In the genomic region with DNA sequence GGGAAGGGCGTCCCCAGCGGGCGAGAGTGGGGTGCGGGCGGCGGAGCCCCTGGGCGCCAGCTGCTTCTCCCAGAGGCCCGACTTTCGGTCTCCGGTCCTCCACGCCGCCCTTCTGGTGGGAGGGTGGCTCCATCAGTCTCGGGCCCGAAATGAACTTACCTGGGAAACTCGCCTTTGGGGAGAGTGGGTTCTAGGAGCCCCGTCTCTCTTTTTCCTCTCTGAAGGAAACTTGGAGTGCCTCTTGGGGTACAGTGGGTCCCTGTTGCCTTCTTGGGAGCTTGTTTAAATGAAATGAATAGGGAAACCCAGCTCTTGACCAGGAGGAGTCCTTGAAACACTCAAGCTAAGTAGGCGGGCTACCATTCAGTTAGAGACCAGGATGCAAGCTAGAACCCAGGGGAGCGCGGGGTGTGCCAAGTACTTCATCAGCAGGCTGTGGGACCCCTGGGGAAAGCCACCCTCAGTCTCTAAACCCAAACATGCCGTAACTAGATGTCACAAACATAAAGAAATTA, we compare ENCODE assay signal across 9 cellular contexts. TPM values are rescaled to one million over a fixed set of nuclear protein-coding genes. Genes with fewer than 3 reads are reported as not detected.
DNase-seq lines count a peak whose midpoint lies in the region; ATAC-seq and TF ChIP-seq lines count a peak whose summit lies in the region.
"Had no signal": no experiment of that assay in that cellular context is flagged by ENCODE, and none has a peak within 500 bp of the region (broad histone marks: within the 10 kb centered on the region; RNA-seq: fewer than 3 reads in every experiment).

No MANE protein-coding gene starts in this region.

- H2BK12ac ChIP-seq in mesenchymal stem cell (ENCODE audit: low read length in 2 of 2), result no peak overlapping the region

- in situ Hi-C loops in astrocyte of the spinal cord (cut with HindIII; ENCODE audit: low sequenced_read_pairs), result no loop called here

- H3K4ac ChIP-seq in mesenchymal stem cell (ENCODE audit: low read depth in 1 of 2, low read length in 2 of 2), result no peak overlapping the region

- H3K18ac ChIP-seq in mesenchymal stem cell (ENCODE audit: low read depth in 1 of 2, low read length in 2 of 2), result no peak overlapping the region

- peaks cover 26 to 67% of the 10 kb centered on the region in 2 experiments for H3K27me3 ChIP-seq in mesenchymal stem cell (ENCODE audit: control insufficient read depth in 1 of 2, insufficient read depth in 1 of 2, low read length in 2 of 2)

- no peak overlapping the region for H4K91ac ChIP-seq in mesenchymal stem cell (ENCODE audit: low read length)

- WGBS in mesenchymal stem cell, result 17% methylated on average over 20 of the region's 20 CpGs

- no peak overlapping the region for H2BK5ac ChIP-seq in mesenchymal stem cell (ENCODE audit: low read depth, low read length, poor library complexity, severe bottlenecking)

- H3K36me3 Mint-ChIP-seq in stimulated activated naive CD8-positive, alpha-beta T cell treated with anti-CD3 and anti-CD28 coated beads, Interleukin-15, Interleukin-2, amounts not matched to agents 100 ng/mL and 50 ng/mL, for 24 hours (ENCODE audit: low read depth), result no peaks in the 10 kb centered on the region
- H3K36me3 Mint-ChIP-seq: natural killer cell had no signal

- H3K9me3 ChIP-seq in mesenchymal stem cell (ENCODE audit: control insufficient read depth, low read length), result no peaks in the 10 kb centered on the region

- H2BK15ac ChIP-seq in mesenchymal stem cell (ENCODE audit: low read depth, poor library complexity, severe bottlenecking), result no peak overlapping the region

- H3K36me3 ChIP-seq in mesenchymal stem cell (ENCODE audit: control insufficient read depth in 1 of 2, insufficient read depth in 2 of 2, low read depth in 1 of 2, low read length in 2 of 2), result no peaks in the 10 kb centered on the region

- no peak overlapping the region for H3K23ac ChIP-seq in mesenchymal stem cell (ENCODE audit: low read length in 2 of 2)

- ATAC-seq in stimulated activated naive CD8-positive, alpha-beta T cell treated with anti-CD3 and anti-CD28 coated beads, Interleukin-15, Interleukin-2, amounts not matched to agents 100 U/mL and 50 U/mL, for 24 hours, result no peak

- peak overlapping the region; percentile 18 for H2AFZ ChIP-seq in mesenchymal stem cell (ENCODE audit: low read depth, low read length)

- H2BK120ac ChIP-seq in mesenchymal stem cell (ENCODE audit: low read depth, low read length), result no peak overlapping the region

- H3K4me1 ChIP-seq in mesenchymal stem cell (ENCODE audit: control insufficient read depth, insufficient read depth, low read depth, low read length), result peaks cover 16% of the 10 kb centered on the region

- peak overlapping the region; percentile 33 for H3K9ac ChIP-seq in mesenchymal stem cell (ENCODE audit: low read length)

- H2AK5ac ChIP-seq in mesenchymal stem cell (ENCODE audit: low read length, severe bottlenecking), result no peak overlapping the region

- H3K4me3 Mint-ChIP-seq in stimulated activated naive CD8-positive, alpha-beta T cell treated with anti-CD3 and anti-CD28 coated beads, Interleukin-15, Interleukin-2, amounts not matched to agents 100 ng/mL and 50 ng/mL, for 24 hours, result peak overlapping the region; percentile 86
- H3K4me3 Mint-ChIP-seq: natural killer cell had no signal

- H3K79me1 ChIP-seq in mesenchymal stem cell (replicated peaks; ENCODE audit: low read length, poor library complexity, severe bottlenecking), result no peaks in the 10 kb centered on the region

- DNase-seq in stimulated activated naive CD8-positive, alpha-beta T cell treated with anti-CD3 and anti-CD28 coated beads, Interleukin-15, Interleukin-2, amounts not matched to agents 100 U/mL and 50 U/mL, for 24 hours, result no peak
- DNase-seq in astrocyte of the spinal cord (ENCODE audit: low read depth, low spot score), result no peak
- DNase-seq in mesenchymal stem cell, result no peak
- DNase-seq in NCI-H1930 (lab: John Stamatoyannopoulos, UW), result no peak
- no peak for DNase-seq in NCI-H128 (lab: John Stamatoyannopoulos, UW; ENCODE audit: unreplicated experiment)
- DNase-seq in 8988T, result no peak
- DNase-seq in NCI-H2227 treated with DMSO at 0.1 percent for 48 hours (lab: John Stamatoyannopoulos, UW), result no peak
- DNase-seq: natural killer cell had no signal

- no peak overlapping the region for H4K8ac ChIP-seq in mesenchymal stem cell (ENCODE audit: low read length)

- H3K27ac ChIP-seq in mesenchymal stem cell (ENCODE audit: low read length, poor library complexity, severe bottlenecking), result no peak overlapping the region

- no peak overlapping the region for H3K27ac Mint-ChIP-seq in stimulated activated naive CD8-positive, alpha-beta T cell treated with anti-CD3 and anti-CD28 coated beads, Interleukin-15, Interleukin-2, amounts not matched to agents 100 ng/mL and 50 ng/mL, for 24 hours
- H3K27ac Mint-ChIP-seq: natural killer cell had no signal

- H3K9me3 Mint-ChIP-seq in stimulated activated naive CD8-positive, alpha-beta T cell treated with anti-CD3 and anti-CD28 coated beads, Interleukin-15, Interleukin-2, amounts not matched to agents 100 ng/mL and 50 ng/mL, for 24 hours, result no peaks in the 10 kb centered on the region
- H3K9me3 Mint-ChIP-seq: natural killer cell had no signal

- no peak overlapping the region for H3K14ac ChIP-seq in mesenchymal stem cell (ENCODE audit: low read length in 2 of 2)

- no peak for TF ChIP-seq CTCF in astrocyte of the spinal cord (IDR thresholded peaks at IDR 0.05; ENCODE audit: low read depth, low read length)

- H3K27me3 Mint-ChIP-seq in stimulated activated naive CD8-positive, alpha-beta T cell treated with anti-CD3 and anti-CD28 coated beads, Interleukin-15, Interleukin-2, amounts not matched to agents 100 ng/mL and 50 ng/mL, for 24 hours, result peaks cover 38% of the 10 kb centered on the region

- peak overlapping the region; percentile 85 for H3K4me2 ChIP-seq in mesenchymal stem cell (ENCODE audit: low read length, poor library complexity, severe bottlenecking)

- H3K4me1 Mint-ChIP-seq in stimulated activated naive CD8-positive, alpha-beta T cell treated with anti-CD3 and anti-CD28 coated beads, Interleukin-15, Interleukin-2, amounts not matched to agents 100 ng/mL and 50 ng/mL, for 24 hours (ENCODE audit: low read depth), result peaks cover 39% of the 10 kb centered on the region

- H3K4me3 ChIP-seq in astrocyte of the spinal cord (ENCODE audit: low read depth, low read length) (peak overlapping the region; percentile 37), mesenchymal stem cell (ENCODE audit: insufficient read depth in 1 of 2, low read depth in 1 of 2, low read length in 2 of 2) (peak overlapping the region; percentile 44 to 77)

RNA-seq across cellular contexts. Expression of a gene that starts 1.3 kb away (rescaled TPM):
- 0.08 TPM for polyA plus RNA-seq in mesenchymal stem cell (2013, experiment 1 of 2)
- polyA plus RNA-seq in mesenchymal stem cell (2013, experiment 2 of 2), result 0.08 TPM
